2 cellular contexts compared by ENCODE assay signal in genomic region chr11:126543691-126544090, GRCh38.
TF ChIP-seq lines count a peak whose summit lies in the region.

No MANE protein-coding gene starts in this region.

TF ChIP-seq in GM23338, 12 proteins besides CTCF, POLR2A, EP300 and RAD21 (continued from another document):
- TF ChIP-seq ETS1 (IDR thresholded peaks at IDR 0.05) (no peak), STAT1 (IDR thresholded peaks at IDR 0.05; ENCODE audit: unreplicated experiment) (no peak), JUNB (IDR thresholded peaks at IDR 0.05; ENCODE audit: unreplicated experiment) (no peak), CREB1 (CRISPR knock-in tag; IDR thresholded peaks at IDR 0.05; ENCODE audit: low read depth) (no peak), EZH2 (IDR thresholded peaks at IDR 0.05; ENCODE audit: low read depth, unreplicated experiment) (no peak), ZNF462 (CRISPR knock-in tag; IDR thresholded peaks at IDR 0.05) (no peak), REST (IDR thresholded peaks at IDR 0.05; ENCODE audit: unreplicated experiment) (no peak), ZNF331 (CRISPR knock-in tag; IDR thresholded peaks at IDR 0.05; ENCODE audit: low read depth) (no peak), POLR2AphosphoS5 (IDR thresholded peaks at IDR 0.05; ENCODE audit: low read depth) (no peak), NANOG (IDR thresholded peaks at IDR 0.05; ENCODE audit: borderline replicate concordance) (no peak), ZNF114 (CRISPR knock-in tag; IDR thresholded peaks at IDR 0.05) (no peak)

TF ChIP-seq in WTC11, 78 proteins besides CTCF, POLR2A, EP300 and RAD21:
- TF ChIP-seq AR (CRISPR knock-in tag; IDR thresholded peaks at IDR 0.05): no peak
- no peak for TF ChIP-seq E2F4 (CRISPR knock-in tag; IDR thresholded peaks at IDR 0.05; ENCODE audit: borderline replicate concordance, low read depth)
- no peak for TF ChIP-seq NR2C2 (CRISPR knock-in tag; IDR thresholded peaks at IDR 0.05)
- TF ChIP-seq SMAD3 (CRISPR knock-in tag; IDR thresholded peaks at IDR 0.05; ENCODE audit: borderline replicate concordance): no peak
